Comparison of ENCODE assay signal across 8 cellular contexts in genomic region chr1:10074059-10074854, GRCh38. TPM values are rescaled to one million over a fixed set of nuclear protein-coding genes. Genes with fewer than 3 reads are reported as not detected.
DNase-seq lines count a peak whose midpoint lies in the region; ATAC-seq and TF ChIP-seq lines count a peak whose summit lies in the region.

No MANE protein-coding gene starts in this region.

- H3K27ac Mint-ChIP-seq in activated T-cell treated with anti-CD3 and anti-CD28 coated beads, Interleukin-2, amount 50 U/mL, for 72 hours, result peak overlapping the region; percentile 1

- H3K27me3 ChIP-seq in gastroesophageal sphincter, result no peaks in the 10 kb centered on the region

- ATAC-seq in GM18520 (IDR thresholded peaks at IDR 0.05; ENCODE audit: unreplicated experiment), result peak; percentile 50
- peak; percentile 100 for ATAC-seq in activated T-cell treated with anti-CD3 and anti-CD28 coated beads, Interleukin-2, amount 50 U/mL, for 72 hours (replicated peaks in 1 of 2)
- peak; percentile 57 for ATAC-seq in gastroesophageal sphincter
- ATAC-seq in GM19397 (IDR thresholded peaks at IDR 0.05; ENCODE audit: unreplicated experiment), result no peak

- H3K4me3 ChIP-seq in gastroesophageal sphincter, result no peak overlapping the region
- no peak overlapping the region for H3K4me3 ChIP-seq in skeletal muscle cell (ENCODE audit: low read depth, low read length)

- no peak for TF ChIP-seq POLR2A in gastroesophageal sphincter (IDR thresholded peaks at IDR 0.05)

- no peak for TF ChIP-seq EP300 in gastroesophageal sphincter (IDR thresholded peaks at IDR 0.05)

- H3K27ac ChIP-seq in gastroesophageal sphincter, result peak overlapping the region; percentile 32 to 68 (median 50)

- H3K4me1 Mint-ChIP-seq in activated T-cell treated with anti-CD3 and anti-CD28 coated beads, Interleukin-2, amount 50 U/mL, for 72 hours (ENCODE audit: low read depth), result peaks cover 17% of the 10 kb centered on the region

- H3K36me3 ChIP-seq in gastroesophageal sphincter, result peaks cover 0 to 11% of the 10 kb centered on the region in 2 donors

- WGBS in gastroesophageal sphincter (ENCODE audit: low coverage in 1 of 2), 2 donors, result 28 to 55% methylated on average over 5 of the region's 5 CpGs

- H3K4me1 ChIP-seq in gastroesophageal sphincter, result peaks cover 6 to 44% (median 12%) of the 10 kb centered on the region in 3 donors

- no peaks in the 10 kb centered on the region for H3K27me3 Mint-ChIP-seq in activated T-cell treated with anti-CD3 and anti-CD28 coated beads, Interleukin-2, amount 50 U/mL, for 72 hours (ENCODE audit: low read depth)

- H3K9me3 ChIP-seq in gastroesophageal sphincter, result no peaks in the 10 kb centered on the region

- TF ChIP-seq CTCF in gastroesophageal sphincter (IDR thresholded peaks at IDR 0.05), result no peak

- DNase-seq in NOMO-1 treated with DMSO at 0.1 percent for 48 hours (lab: John Stamatoyannopoulos, UW; ENCODE audit: unreplicated experiment) (peak; percentile 90), skeletal muscle cell (ENCODE audit: low read depth) (peak; percentile 91), LoVo (ENCODE audit: low spot score) (no peak), NCI-H774 (lab: John Stamatoyannopoulos, UW) (no peak)
- DNase-seq in activated T-cell treated with anti-CD3 and anti-CD28 coated beads, Interleukin-2, amount 50 U/mL, for 72 hours, result peak; percentile 77 to 78

- H3K9me3 Mint-ChIP-seq in activated T-cell treated with anti-CD3 and anti-CD28 coated beads, Interleukin-2, amount 50 U/mL, for 72 hours, result no peaks in the 10 kb centered on the region

- H3K4me3 Mint-ChIP-seq in activated T-cell treated with anti-CD3 and anti-CD28 coated beads, Interleukin-2, amount 50 U/mL, for 72 hours, result peak overlapping the region; percentile 9 to 20

- H3K36me3 Mint-ChIP-seq in activated T-cell treated with anti-CD3 and anti-CD28 coated beads, Interleukin-2, amount 50 U/mL, for 72 hours (ENCODE audit: insufficient read depth in 2 of 2), result peaks cover 0 to 4% of the 10 kb centered on the region in 2 donors

RNA-seq across cellular contexts. Expression of gene UBE4B, which starts 41.5 kb away (rescaled TPM):
- total RNA-seq in activated T-cell treated with anti-CD3 and anti-CD28 coated beads, Interleukin-2, amount 50 U/mL, for 72 hours, result 10 to 100 TPM; 24.7 to 25.6 TPM
- total RNA-seq in gastroesophageal sphincter, result 100 to 1,000 TPM in 1 of 4 donors, 10 to 100 TPM in 3; 56.9 to 120 (median 83.2) TPM

Comparison
In these comparisons a context has a peak if more than half of its experiments do, and no peak if none do; other contexts are left out.
1. DNase-seq: peak in NOMO-1 treated with DMSO at 0.1 percent for 48 hours (single experiment), activated T-cell treated with anti-CD3 and anti-CD28 coated beads, Interleukin-2, amount 50 U/mL, for 72 hours (2 of 2) and skeletal muscle cell (single experiment); none in LoVo (single experiment) and NCI-H774 (single experiment).